In the genomic region with DNA sequence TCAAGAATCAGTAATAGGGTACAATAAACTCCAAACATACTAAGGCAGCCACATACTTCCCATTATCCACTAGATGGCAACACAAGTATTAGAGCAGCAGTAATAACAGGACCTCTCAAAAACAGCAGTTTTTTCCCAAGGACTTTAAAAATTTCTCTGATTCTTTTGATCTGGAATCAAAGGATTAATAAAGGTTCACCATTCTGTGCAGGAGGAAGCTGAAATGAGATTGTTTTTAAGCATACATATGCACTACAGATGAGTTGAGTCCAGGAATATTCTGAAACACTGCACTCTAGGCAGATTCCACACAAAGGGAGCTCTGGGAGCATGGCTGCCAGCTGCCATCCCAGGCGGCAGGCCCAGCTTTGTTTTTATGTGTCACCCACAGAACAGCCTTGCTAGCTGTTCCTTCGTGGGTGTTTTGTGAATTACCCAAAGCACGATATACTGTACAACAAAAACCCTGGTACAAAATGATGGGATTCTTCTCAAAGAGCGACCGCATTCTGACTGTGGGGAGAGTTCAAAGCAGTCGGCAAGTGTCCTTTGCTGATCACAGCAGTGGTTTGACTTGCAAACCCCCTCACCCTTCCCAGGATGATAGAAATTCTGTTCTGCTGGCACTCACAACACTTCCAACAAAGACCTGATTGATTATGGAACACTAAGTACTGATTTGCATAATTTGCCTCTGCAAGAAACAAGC, we compare ENCODE assay signal across 9 cellular contexts.
A peak's percentile ranks its signal among the peaks of the same experiment; 100 is the strongest.
DNase-seq lines count a peak whose midpoint lies in the region; ATAC-seq, FAIRE-seq and TF ChIP-seq lines count a peak whose summit lies in the region.
"Had no signal": no experiment of that assay in that cellular context is flagged by ENCODE, and none has a peak within 500 bp of the region (broad histone marks: within the 10 kb centered on the region; RNA-seq: fewer than 3 reads in every experiment).

No MANE protein-coding gene starts in this region.

- no peak overlapping the region for H3K27ac Mint-ChIP-seq in activated naive CD4-positive, alpha-beta T cell treated with anti-CD3 and anti-CD28 coated beads, Interleukin-2, amount 10 ng/mL, durations not matched to agents 7 days and 5 days
- H3K27ac Mint-ChIP-seq in stimulated activated naive CD8-positive, alpha-beta T cell treated with anti-CD3 and anti-CD28 coated beads, Interleukin-15, amount 100 ng/mL, for 72 hours, result no peak overlapping the region
- H3K27ac Mint-ChIP-seq: activated T-helper 1 cell treated with anti-CD3 and anti-CD28 coated beads, Interleukin-12 subunit alpha, Interleukin-12 subunit beta, Interleukin-2, Interleukin-4 antibody, amounts not matched to agents 30 ng/mL and 10 ng/mL and 1 ng/mL, durations not matched to agents 14 hours and 24 hours and 36 hours had no signal

- WGBS in HUES64, result 16% methylated on average over 6 of the region's 6 CpGs
- 62 to 66% methylated on average over 6 of the region's 6 CpGs for WGBS in body of pancreas, 2 donors
- WGBS in HepG2 (ENCODE audit: low lambda C conversion rate), result 84% methylated on average over 6 of the region's 6 CpGs

- intact Hi-C loops in body of pancreas (cut with DNase I), result no loop called here
- intact Hi-C loops in HepG2 (cut with micrococcal nuclease; ENCODE audit: unreplicated experiment), result loop anchor here (10.0 kb wide), 1 partner anchor 164 kb away; no protein-coding TSS in a partner anchor

- no peaks in the 10 kb centered on the region for H3K9me3 Mint-ChIP-seq in activated naive CD4-positive, alpha-beta T cell treated with anti-CD3 and anti-CD28 coated beads, Interleukin-2, amount 10 ng/mL, durations not matched to agents 7 days and 5 days
- no peaks in the 10 kb centered on the region for H3K9me3 Mint-ChIP-seq in stimulated activated naive CD8-positive, alpha-beta T cell treated with anti-CD3 and anti-CD28 coated beads, Interleukin-15, amount 100 ng/mL, for 72 hours
- H3K9me3 Mint-ChIP-seq: activated T-helper 1 cell treated with anti-CD3 and anti-CD28 coated beads, Interleukin-12 subunit alpha, Interleukin-12 subunit beta, Interleukin-2, Interleukin-4 antibody, amounts not matched to agents 30 ng/mL and 10 ng/mL and 1 ng/mL, durations not matched to agents 14 hours and 24 hours and 36 hours had no signal

- no peaks in the 10 kb centered on the region for H3K4me1 Mint-ChIP-seq in activated naive CD4-positive, alpha-beta T cell treated with anti-CD3 and anti-CD28 coated beads, Interleukin-2, amount 10 ng/mL, durations not matched to agents 7 days and 5 days
- H3K4me1 Mint-ChIP-seq in stimulated activated naive CD8-positive, alpha-beta T cell treated with anti-CD3 and anti-CD28 coated beads, Interleukin-15, amount 100 ng/mL, for 72 hours, result peaks cover 17% of the 10 kb centered on the region

- H3K9ac ChIP-seq in HUES64 (ENCODE audit: low read depth, low read length), result peak overlapping the region; percentile 60; the same call in 1 of the 2 replicates
- no peak overlapping the region; the same call in 1 of the 2 replicates for H3K9ac ChIP-seq in HepG2 (ENCODE audit: insufficient read depth, low read depth, low read length)

- in situ Hi-C loops in HepG2 (cut with HindIII; ENCODE audit: extremely low pct_ligation_motif_present, low pct_unique_long_range_greater_than_20kb), result no loop called here

- peaks cover 20% of the 10 kb centered on the region for H3K79me2 ChIP-seq in HepG2 (ENCODE audit: insufficient read depth, low read length)

- H3K27me3 ChIP-seq in HUES64 (ENCODE audit: insufficient read depth, low read length), result no peaks in the 10 kb centered on the region; the same call in 1 of the 2 replicates
- H3K27me3 ChIP-seq in body of pancreas, result no peaks in the 10 kb centered on the region
- no peaks in the 10 kb centered on the region for H3K27me3 ChIP-seq in HepG2 (ENCODE audit: control insufficient read depth in 1 of 2, insufficient read depth in 2 of 2, low read length in 2 of 2)

- TF ChIP-seq CTCF in body of pancreas (IDR thresholded peaks at IDR 0.05) (peak in 4 of 7 experiments; percentile 12 to 23 (median 16)), HepG2 (CRISPR knock-in tag; IDR thresholded peaks at IDR 0.05) (peak; percentile 47)

- no peak for TF ChIP-seq EP300 in HepG2 (IDR thresholded peaks at IDR 0.05; ENCODE audit: low read depth in 2 of 2, low read length in 2 of 2)
- no peak for TF ChIP-seq EP300 in HepG2 (CRISPR knock-in tag; IDR thresholded peaks at IDR 0.05; ENCODE audit: borderline replicate concordance)

- H3K36me3 ChIP-seq in HUES64 (ENCODE audit: insufficient read depth, low read length), result no peaks in the 10 kb centered on the region
- no peaks in the 10 kb centered on the region for H3K36me3 ChIP-seq in body of pancreas (replicated peaks in 1 of 2; ENCODE audit: insufficient read depth in 1 of 2, low read depth in 2 of 2)
- peaks cover 0 to 2% of the 10 kb centered on the region in 2 experiments; a peak in 1 of 5 replicates for H3K36me3 ChIP-seq in HepG2 (replicated peaks in 1 of 2; ENCODE audit: control insufficient read depth in 1 of 2, insufficient read depth in 2 of 2, low read length in 2 of 2)

- no peaks in the 10 kb centered on the region for H4K20me1 ChIP-seq in HepG2 (ENCODE audit: insufficient read depth, low read length)

- peak overlapping the region; percentile 68 for H3K27ac ChIP-seq in HUES64 (ENCODE audit: low read depth, low read length)
- peak overlapping the region in 2 of 4 donors; percentile 22 to 32 for H3K27ac ChIP-seq in body of pancreas
- peak overlapping the region; percentile 14 for H3K27ac ChIP-seq in HepG2 (ENCODE audit: extremely low read length, insufficient read depth, low read length)

- CTCF ChIA-PET in HepG2 (lab: Yijun Ruan, JAX; ENCODE audit: low intra/inter-chr PET ratio, low total read pairs) (no interaction called here), HEK293T (lab: Yijun Ruan, JAX) (no interaction called here)
- CTCF ChIA-PET in activated naive CD4-positive, alpha-beta T cell treated with anti-CD3 and anti-CD28 coated beads, Interleukin-2, amount 10 ng/mL, durations not matched to agents 7 days and 5 days (lab: Charles Lee), result no interaction called here

- peak; percentile 51 for FAIRE-seq in HepG2 (lab: Jason Lieb, UNC)

- H2AFZ ChIP-seq in HepG2 (ENCODE audit: low read length), result no peak overlapping the region

- H3K36me3 Mint-ChIP-seq in activated naive CD4-positive, alpha-beta T cell treated with anti-CD3 and anti-CD28 coated beads, Interleukin-2, amount 10 ng/mL, durations not matched to agents 7 days and 5 days, result no peaks in the 10 kb centered on the region

- H3K9me3 ChIP-seq in HUES64 (ENCODE audit: insufficient read depth, low read depth, low read length) (no peaks in the 10 kb centered on the region), body of pancreas (no peaks in the 10 kb centered on the region), HepG2 (ENCODE audit: low read length) (no peaks in the 10 kb centered on the region)

- no peak for ATAC-seq in body of pancreas
- ATAC-seq in HepG2, result peak; percentile 72
- ATAC-seq in HG03457 (IDR thresholded peaks at IDR 0.05; ENCODE audit: unreplicated experiment), result no peak
- no peak for ATAC-seq in stimulated activated naive CD8-positive, alpha-beta T cell treated with anti-CD3 and anti-CD28 coated beads, Interleukin-15, amount 100 ng/mL, for 72 hours

- TF ChIP-seq RAD21 in HepG2 (CRISPR knock-in tag; IDR thresholded peaks at IDR 0.05), result no peak

- no peak overlapping the region for H3K4me2 ChIP-seq in HepG2 (ENCODE audit: low read depth, low read length)

- POLR2A ChIA-PET in HepG2 (lab: Yijun Ruan, JAX) (no interaction called here), HEK293T (lab: Yijun Ruan, JAX) (no interaction called here)

- TF ChIP-seq POLR2A in body of pancreas (IDR thresholded peaks at IDR 0.05), result no peak
- no peak for TF ChIP-seq POLR2A in HepG2 (IDR thresholded peaks at IDR 0.05; ENCODE audit: insufficient read depth in 1 of 2, low read depth in 2 of 2, low read length in 2 of 2)

- H3K27me3 Mint-ChIP-seq in activated naive CD4-positive, alpha-beta T cell treated with anti-CD3 and anti-CD28 coated beads, Interleukin-2, amount 10 ng/mL, durations not matched to agents 7 days and 5 days, result no peaks in the 10 kb centered on the region
- H3K27me3 Mint-ChIP-seq in stimulated activated naive CD8-positive, alpha-beta T cell treated with anti-CD3 and anti-CD28 coated beads, Interleukin-15, amount 100 ng/mL, for 72 hours, result no peaks in the 10 kb centered on the region

- no peak overlapping the region for H3K4me3 ChIP-seq in HUES64 (ENCODE audit: low read length)
- H3K4me3 ChIP-seq in body of pancreas, result no peak overlapping the region
- H3K4me3 ChIP-seq in HepG2 (replicated peaks in 1 of 3; ENCODE audit: insufficient read depth in 1 of 3, low read depth in 2 of 3, low read length in 3 of 3), result no peak overlapping the region

- H3K4me3 Mint-ChIP-seq in activated naive CD4-positive, alpha-beta T cell treated with anti-CD3 and anti-CD28 coated beads, Interleukin-2, amount 10 ng/mL, durations not matched to agents 7 days and 5 days, result no peak overlapping the region
- no peak overlapping the region for H3K4me3 Mint-ChIP-seq in stimulated activated naive CD8-positive, alpha-beta T cell treated with anti-CD3 and anti-CD28 coated beads, Interleukin-15, amount 100 ng/mL, for 72 hours
- H3K4me3 Mint-ChIP-seq: activated T-helper 1 cell treated with anti-CD3 and anti-CD28 coated beads, Interleukin-12 subunit alpha, Interleukin-12 subunit beta, Interleukin-2, Interleukin-4 antibody, amounts not matched to agents 30 ng/mL and 10 ng/mL and 1 ng/mL, durations not matched to agents 14 hours and 24 hours and 36 hours had no signal

- DNase-seq in AG08395 (ENCODE audit: low spot score), result peak; percentile 67
- no peak for DNase-seq in body of pancreas
- DNase-seq in HepG2 (ENCODE audit: low spot score), result no peak
- DNase-seq in activated naive CD4-positive, alpha-beta T cell treated with anti-CD3 and anti-CD28 coated beads, Interleukin-2, amount 10 ng/mL, durations not matched to agents 7 days and 5 days, result no peak
- no peak for DNase-seq in HEK293T (ENCODE audit: extremely low spot score)
- DNase-seq in stimulated activated naive CD8-positive, alpha-beta T cell treated with anti-CD3 and anti-CD28 coated beads, Interleukin-15, amount 100 ng/mL, for 72 hours, result no peak

- peaks cover 30% of the 10 kb centered on the region for H3K4me1 ChIP-seq in HUES64 (ENCODE audit: insufficient read depth, low read length)
- peaks cover 37% of the 10 kb centered on the region for H3K4me1 ChIP-seq in body of pancreas
- peaks cover 32% of the 10 kb centered on the region for H3K4me1 ChIP-seq in HepG2 (ENCODE audit: insufficient read depth, low read length)

- BruUV-seq in HepG2 (replicated peaks; lab: Mats Ljungman, UMichigan), result no TSS peak

TF ChIP-seq in HepG2, 621 proteins besides CTCF, POLR2A, EP300 and RAD21:
- TF ChIP-seq STAG1 (CRISPR knock-in tag; IDR thresholded peaks at IDR 0.05) (peak; percentile 64), ZNF180 (CRISPR knock-in tag; IDR thresholded peaks at IDR 0.05; ENCODE audit: borderline replicate concordance, low read depth) (no peak)

TF ChIP-seq in HEK293T, 16 proteins besides CTCF, POLR2A, EP300 and RAD21 (continues in another document):
- no peak for TF ChIP-seq SUZ12 (IDR thresholded peaks at IDR 0.05)
- no peak for TF ChIP-seq NFRKB (IDR thresholded peaks at IDR 0.05)
- TF ChIP-seq CTBP1 (IDR thresholded peaks at IDR 0.05; ENCODE audit: borderline replicate concordance), result no peak
- TF ChIP-seq TARDBP (IDR thresholded peaks at IDR 0.05), result no peak
- TF ChIP-seq ARNT (IDR thresholded peaks at IDR 0.05), result no peak
- TF ChIP-seq FOXK2 (IDR thresholded peaks at IDR 0.05), result no peak
